In genomic region chr11:12223771-12224536, GRCh38 we compare ENCODE assay signal across 8 cellular contexts.
DNase-seq lines count a peak whose midpoint lies in the region; ATAC-seq and TF ChIP-seq lines count a peak whose summit lies in the region.

No MANE protein-coding gene starts in this region.

- H3K27me3 ChIP-seq in stomach = no peaks in the 10 kb centered on the region
- H3K27me3 ChIP-seq in GM23248 (replicated peaks; ENCODE audit: insufficient read depth) = no peaks in the 10 kb centered on the region

- intact Hi-C loops in activated CD4-positive, alpha-beta T cell treated with anti-CD3 and anti-CD28 coated beads for 36 hours (cut with DNase I, micrococcal nuclease) = loop anchor here (1.0 kb wide), 4 partner anchors 12 to 74 kb away; no protein-coding TSS in a partner anchor
- intact Hi-C loops in stomach (cut with DNase I; ENCODE audit: low total_unique reads) = no loop called here

- H3K4me1 Mint-ChIP-seq in activated CD4-positive, alpha-beta T cell treated with anti-CD3 and anti-CD28 coated beads for 36 hours = peaks cover 48% of the 10 kb centered on the region

- H3K36me3 Mint-ChIP-seq in activated CD4-positive, alpha-beta T cell treated with anti-CD3 and anti-CD28 coated beads for 36 hours (ENCODE audit: low read depth) = peaks cover 75% of the 10 kb centered on the region

- H3K27me3 Mint-ChIP-seq in activated CD4-positive, alpha-beta T cell treated with anti-CD3 and anti-CD28 coated beads for 36 hours = no peaks in the 10 kb centered on the region

- peak overlapping the region; percentile 74 for H3K4me3 Mint-ChIP-seq in activated CD4-positive, alpha-beta T cell treated with anti-CD3 and anti-CD28 coated beads for 36 hours

- in situ Hi-C loops in GM23248 (cut with MboI) = no loop called here

- no peaks in the 10 kb centered on the region for H3K9me2 ChIP-seq in GM23248 (ENCODE audit: insufficient read depth)

- CTCF ChIA-PET in activated CD4-positive, alpha-beta T cell treated with anti-CD3 and anti-CD28 coated beads for 36 hours (lab: Charles Lee) = interaction anchor here (0.6 to 3.9 kb wide), 20 partner anchors 8 to 1430 kb away, joined by 3 to 39 read pairs (median 4); partner anchors contain the start of gene MICAL2

- H3K9me3 Mint-ChIP-seq in activated CD4-positive, alpha-beta T cell treated with anti-CD3 and anti-CD28 coated beads for 36 hours (ENCODE audit: low read depth) = no peaks in the 10 kb centered on the region

- TF ChIP-seq CTCF in stomach (IDR thresholded peaks at IDR 0.05) = no peak

- 40 to 61% (median 46%) methylated on average over 6 to 7 of the region's 7 CpGs for WGBS in stomach, 5 donors
- 83 to 94% methylated on average over 6 to 7 of the region's 7 CpGs for WGBS in GM23248 (ENCODE audit: low coverage in 1 of 2, low lambda C conversion rate in 2 of 2, missing lambda C conversion rate in 2 of 2), 2 experiments

- H3F3A ChIP-seq in GM23248 (ENCODE audit: insufficient read depth) = peaks cover 17% of the 10 kb centered on the region

- POLR2A ChIA-PET in activated CD4-positive, alpha-beta T cell treated with anti-CD3 and anti-CD28 coated beads for 36 hours (lab: Charles Lee) = interaction anchor here (0.7 to 2.0 kb wide), 12 partner anchors 9 to 114 kb away, joined by 3 to 18 read pairs (median 4); no protein-coding TSS in a partner anchor

- peak overlapping the region; percentile 93 for H3K27ac Mint-ChIP-seq in activated CD4-positive, alpha-beta T cell treated with anti-CD3 and anti-CD28 coated beads for 36 hours

- H3K9me3 ChIP-seq in stomach (no peaks in the 10 kb centered on the region), GM23248 (ENCODE audit: low read depth) (no peaks in the 10 kb centered on the region)

- H3K27ac ChIP-seq in stomach = peak overlapping the region; percentile 58 to 88 (median 73)
- no peak overlapping the region for H3K27ac ChIP-seq in GM23248

- no peak overlapping the region for H3K4me3 ChIP-seq in stomach
- no peak overlapping the region for H3K4me3 ChIP-seq in GM23248

- peak; percentile 24 for ATAC-seq in activated CD4-positive, alpha-beta T cell treated with anti-CD3 and anti-CD28 coated beads for 36 hours
- ATAC-seq in GM18907 (IDR thresholded peaks at IDR 0.05; ENCODE audit: unreplicated experiment) (no peak), GM18861 (IDR thresholded peaks at IDR 0.05; ENCODE audit: unreplicated experiment) (no peak)

- H3K4me1 ChIP-seq in stomach (peaks cover 56 to 67% (median 65%) of the 10 kb centered on the region in 4 donors), GM23248 (ENCODE audit: insufficient read depth) (no peaks in the 10 kb centered on the region)

- H3K9ac ChIP-seq in GM23248 = no peak overlapping the region

- no peak for TF ChIP-seq POLR2A in stomach (IDR thresholded peaks at IDR 0.05)

- no peak overlapping the region for H2AFZ ChIP-seq in GM23248

- H4K20me1 ChIP-seq in GM23248 (ENCODE audit: insufficient read depth) = no peaks in the 10 kb centered on the region

- H3K79me2 ChIP-seq in GM23248 (ENCODE audit: insufficient read depth) = no peaks in the 10 kb centered on the region

- peak; percentile 32 for DNase-seq in activated CD4-positive, alpha-beta T cell treated with anti-CD3 and anti-CD28 coated beads for 36 hours
- no peak for DNase-seq in activated CD4-positive, alpha-beta T cell treated with anti-CD3 and anti-CD28 coated beads for 1 hour
- DNase-seq in NCI-H526 (lab: John Stamatoyannopoulos, UW) = peak; percentile 22 to 26
- peak; percentile 71 for DNase-seq in cerebellum (ENCODE audit: low spot score)
- no peak for DNase-seq in stomach
- DNase-seq in GM23248 = no peak

- H3K36me3 ChIP-seq in stomach (peaks cover 28 to 85% (median 55%) of the 10 kb centered on the region in 4 donors), GM23248 (ENCODE audit: low read depth) (peaks cover 35% of the 10 kb centered on the region; the same call in 1 of the 2 replicates)

- no peak for TF ChIP-seq EP300 in stomach (IDR thresholded peaks at IDR 0.05)

- H3K4me2 ChIP-seq in GM23248 (ENCODE audit: unreplicated experiment) = no peak overlapping the region

Comparison
In these comparisons a context has a peak if more than half of its experiments do, and no peak if none do; other contexts are left out.
1. DNase-seq: peak in activated CD4-positive, alpha-beta T cell treated with anti-CD3 and anti-CD28 coated beads for 36 hours (single experiment), NCI-H526 (2 of 2) and cerebellum (single experiment); none in activated CD4-positive, alpha-beta T cell treated with anti-CD3 and anti-CD28 coated beads for 1 hour (single experiment), stomach (single experiment) and GM23248 (single experiment).